23 cellular contexts compared by ENCODE assay signal in the genomic region with DNA sequence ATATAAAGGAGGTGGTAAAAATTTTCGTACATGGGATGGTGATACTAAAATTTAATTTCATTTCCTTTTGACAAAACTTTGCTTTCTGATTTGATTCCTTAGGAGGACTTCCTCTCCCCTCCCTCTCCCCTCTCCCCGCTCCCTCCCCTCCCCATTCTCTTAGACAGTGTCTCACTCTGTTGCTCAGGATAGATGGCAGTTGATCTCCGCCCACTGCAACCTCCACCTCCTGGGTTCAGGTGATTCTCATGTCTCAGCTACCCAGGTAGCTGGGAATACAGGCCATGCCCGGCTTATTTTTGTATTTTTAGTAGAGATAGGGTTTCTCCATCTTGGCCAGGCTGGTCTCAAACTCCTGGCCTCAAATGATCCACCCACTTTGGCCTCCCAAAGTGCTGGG. TPM values are rescaled to one million over a fixed set of nuclear protein-coding genes. Genes with fewer than 3 reads are reported as not detected.
A peak's percentile ranks its signal among the peaks of the same experiment; 100 is the strongest.
DNase-seq lines count a peak whose midpoint lies in the region; ATAC-seq and TF ChIP-seq lines count a peak whose summit lies in the region.
"Had no signal": no experiment of that assay in that cellular context is flagged by ENCODE, and none has a peak within 500 bp of the region (broad histone marks: within the 10 kb centered on the region; RNA-seq: fewer than 3 reads in every experiment).

No MANE protein-coding gene starts in this region.

- POLR2A ChIA-PET in WTC11 (lab: Charles Lee) = no interaction called here

- peaks cover 13% of the 10 kb centered on the region for H3K4me1 Mint-ChIP-seq in WTC11
- peaks cover 65% of the 10 kb centered on the region for H3K4me1 Mint-ChIP-seq in memory B cell
- peaks cover 56 to 94% of the 10 kb centered on the region in 2 donors for H3K4me1 Mint-ChIP-seq in stimulated activated naive B cell treated with anti-CD40 and anti-IgM and Interleukin-4, amounts not matched to agents 10 μg/mL and 1 μg/mL and 100 μg/mL, for 72 hours

- TF ChIP-seq CTCF in WTC11 (IDR thresholded peaks at IDR 0.05) = no peak
- no peak for TF ChIP-seq CTCF in foreskin keratinocyte (conservative IDR thresholded peaks at IDR 0.05)

- H3K4me3 Mint-ChIP-seq in WTC11 (no peak overlapping the region), memory B cell (no peak overlapping the region)
- H3K4me3 Mint-ChIP-seq in stimulated activated naive B cell treated with anti-CD40 and anti-IgM and Interleukin-4, amounts not matched to agents 10 μg/mL and 1 μg/mL and 100 μg/mL, for 72 hours = no peak overlapping the region
- H3K4me3 Mint-ChIP-seq: CD14-positive monocyte; CD4-positive, alpha-beta T cell; CD8-positive, alpha-beta memory T cell had no signal

- H3K27ac Mint-ChIP-seq in WTC11 (no peak overlapping the region), memory B cell (peak overlapping the region; percentile 82)
- H3K27ac Mint-ChIP-seq in stimulated activated naive B cell treated with anti-CD40 and anti-IgM and Interleukin-4, amounts not matched to agents 10 μg/mL and 1 μg/mL and 100 μg/mL, for 72 hours = peak overlapping the region; percentile 42
- H3K27ac Mint-ChIP-seq: CD4-positive, alpha-beta T cell had no signal

- peaks cover 7% of the 10 kb centered on the region for H3K4me1 ChIP-seq in foreskin keratinocyte
- H3K4me1 ChIP-seq: BE2C had no signal

- H3K27me3 Mint-ChIP-seq in WTC11 (ENCODE audit: low read depth) = no peaks in the 10 kb centered on the region
- no peaks in the 10 kb centered on the region for H3K27me3 Mint-ChIP-seq in memory B cell
- H3K27me3 Mint-ChIP-seq in stimulated activated naive B cell treated with anti-CD40 and anti-IgM and Interleukin-4, amounts not matched to agents 10 μg/mL and 1 μg/mL and 100 μg/mL, for 72 hours = no peaks in the 10 kb centered on the region
- H3K27me3 Mint-ChIP-seq: CD4-positive, alpha-beta T cell; CD8-positive, alpha-beta memory T cell had no signal

- ATAC-seq in WTC11 (no peak), memory B cell (ENCODE audit: low read depth) (no peak), foreskin keratinocyte (no peak)
- no peak for ATAC-seq in stimulated activated naive B cell treated with anti-CD40 and anti-IgM and Interleukin-4, amounts not matched to agents 10 μg/mL and 1 μg/mL and 100 μg/mL, for 72 hours (replicated peaks)
- ATAC-seq: A549, GM12878 had no signal

- H3K9me3 Mint-ChIP-seq in WTC11 (no peaks in the 10 kb centered on the region), memory B cell (no peaks in the 10 kb centered on the region)
- H3K9me3 Mint-ChIP-seq in stimulated activated naive B cell treated with anti-CD40 and anti-IgM and Interleukin-4, amounts not matched to agents 10 μg/mL and 1 μg/mL and 100 μg/mL, for 72 hours = no peaks in the 10 kb centered on the region
- H3K9me3 Mint-ChIP-seq: CD4-positive, alpha-beta T cell; CD8-positive, alpha-beta memory T cell had no signal

- no peak overlapping the region for H3K27ac ChIP-seq in foreskin keratinocyte
- H3K27ac ChIP-seq: A549; BLaER1 treated with 17β-estradiol and CSF1 and Interleukin-3, amounts not matched to agents 10 nM and 100 nM; GM23248 had no signal

- DNase-seq in NCI-H69 (lab: John Stamatoyannopoulos, UW) (peak; percentile 31), WTC11 (ENCODE audit: low spot score) (peak; percentile 13), memory B cell (ENCODE audit: low spot score in 2 of 2) (no peak), NCI-H187 (lab: John Stamatoyannopoulos, UW) (no peak), foreskin keratinocyte (no peak), NCI-H2081 (lab: John Stamatoyannopoulos, UW) (no peak)
- DNase-seq in stimulated activated naive B cell treated with anti-CD40 and anti-IgM and Interleukin-4, amounts not matched to agents 10 μg/mL and 1 μg/mL and 100 μg/mL, for 72 hours = no peak
- DNase-seq: 8988T; ACHN; AML-193; BE2C; CD4-positive, alpha-beta T cell; CD8-positive, alpha-beta memory T cell; DMS 273 treated with DMSO at 0.1 percent for 48 hours; DMS79; EL; GDM1; GM23248; H7 had no signal

- no peaks in the 10 kb centered on the region for H3K36me3 Mint-ChIP-seq in WTC11
- H3K36me3 Mint-ChIP-seq in memory B cell = peaks cover 9% of the 10 kb centered on the region
- H3K36me3 Mint-ChIP-seq in stimulated activated naive B cell treated with anti-CD40 and anti-IgM and Interleukin-4, amounts not matched to agents 10 μg/mL and 1 μg/mL and 100 μg/mL, for 72 hours = peaks cover 4 to 24% of the 10 kb centered on the region in 2 donors

- CTCF ChIA-PET in WTC11 (lab: Charles Lee) = interaction anchor here (0.9 kb wide), 1 partner anchor 144 kb away, joined by 3 read pairs; no protein-coding TSS in a partner anchor

- H3K27me3 ChIP-seq in foreskin keratinocyte = no peaks in the 10 kb centered on the region
- H3K27me3 ChIP-seq: BE2C; BLaER1 treated with 17β-estradiol and CSF1 and Interleukin-3, amounts not matched to agents 10 nM and 100 nM had no signal

TF ChIP-seq in WTC11, 78 proteins besides CTCF, POLR2A, EP300 and RAD21 (continues in another document):
- no peak for TF ChIP-seq ZNF232 (CRISPR knock-in tag; IDR thresholded peaks at IDR 0.05)
- TF ChIP-seq NFATC4 (CRISPR knock-in tag; IDR thresholded peaks at IDR 0.05) = no peak
- TF ChIP-seq, protein P1, sequence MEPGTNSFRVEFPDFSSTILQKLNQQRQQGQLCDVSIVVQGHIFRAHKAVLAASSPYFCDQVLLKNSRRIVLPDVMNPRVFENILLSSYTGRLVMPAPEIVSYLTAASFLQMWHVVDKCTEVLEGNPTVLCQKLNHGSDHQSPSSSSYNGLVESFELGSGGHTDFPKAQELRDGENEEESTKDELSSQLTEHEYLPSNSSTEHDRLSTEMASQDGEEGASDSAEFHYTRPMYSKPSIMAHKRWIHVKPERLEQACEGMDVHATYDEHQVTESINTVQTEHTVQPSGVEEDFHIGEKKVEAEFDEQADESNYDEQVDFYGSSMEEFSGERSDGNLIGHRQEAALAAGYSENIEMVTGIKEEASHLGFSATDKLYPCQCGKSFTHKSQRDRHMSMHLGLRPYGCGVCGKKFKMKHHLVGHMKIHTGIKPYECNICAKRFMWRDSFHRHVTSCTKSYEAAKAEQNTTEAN (CRISPR knock-in tag; IDR thresholded peaks at IDR 0.05) = no peak
- TF ChIP-seq, protein P2, sequence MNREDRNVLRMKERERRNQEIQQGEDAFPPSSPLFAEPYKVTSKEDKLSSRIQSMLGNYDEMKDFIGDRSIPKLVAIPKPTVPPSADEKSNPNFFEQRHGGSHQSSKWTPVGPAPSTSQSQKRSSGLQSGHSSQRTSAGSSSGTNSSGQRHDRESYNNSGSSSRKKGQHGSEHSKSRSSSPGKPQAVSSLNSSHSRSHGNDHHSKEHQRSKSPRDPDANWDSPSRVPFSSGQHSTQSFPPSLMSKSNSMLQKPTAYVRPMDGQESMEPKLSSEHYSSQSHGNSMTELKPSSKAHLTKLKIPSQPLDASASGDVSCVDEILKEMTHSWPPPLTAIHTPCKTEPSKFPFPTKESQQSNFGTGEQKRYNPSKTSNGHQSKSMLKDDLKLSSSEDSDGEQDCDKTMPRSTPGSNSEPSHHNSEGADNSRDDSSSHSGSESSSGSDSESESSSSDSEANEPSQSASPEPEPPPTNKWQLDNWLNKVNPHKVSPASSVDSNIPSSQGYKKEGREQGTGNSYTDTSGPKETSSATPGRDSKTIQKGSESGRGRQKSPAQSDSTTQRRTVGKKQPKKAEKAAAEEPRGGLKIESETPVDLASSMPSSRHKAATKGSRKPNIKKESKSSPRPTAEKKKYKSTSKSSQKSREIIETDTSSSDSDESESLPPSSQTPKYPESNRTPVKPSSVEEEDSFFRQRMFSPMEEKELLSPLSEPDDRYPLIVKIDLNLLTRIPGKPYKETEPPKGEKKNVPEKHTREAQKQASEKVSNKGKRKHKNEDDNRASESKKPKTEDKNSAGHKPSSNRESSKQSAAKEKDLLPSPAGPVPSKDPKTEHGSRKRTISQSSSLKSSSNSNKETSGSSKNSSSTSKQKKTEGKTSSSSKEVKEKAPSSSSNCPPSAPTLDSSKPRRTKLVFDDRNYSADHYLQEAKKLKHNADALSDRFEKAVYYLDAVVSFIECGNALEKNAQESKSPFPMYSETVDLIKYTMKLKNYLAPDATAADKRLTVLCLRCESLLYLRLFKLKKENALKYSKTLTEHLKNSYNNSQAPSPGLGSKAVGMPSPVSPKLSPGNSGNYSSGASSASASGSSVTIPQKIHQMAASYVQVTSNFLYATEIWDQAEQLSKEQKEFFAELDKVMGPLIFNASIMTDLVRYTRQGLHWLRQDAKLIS (CRISPR knock-in tag; IDR thresholded peaks at IDR 0.05; ENCODE audit: borderline replicate concordance) = no peak
- no peak for TF ChIP-seq ATF1 (CRISPR knock-in tag; IDR thresholded peaks at IDR 0.05)
- TF ChIP-seq, protein P3, sequence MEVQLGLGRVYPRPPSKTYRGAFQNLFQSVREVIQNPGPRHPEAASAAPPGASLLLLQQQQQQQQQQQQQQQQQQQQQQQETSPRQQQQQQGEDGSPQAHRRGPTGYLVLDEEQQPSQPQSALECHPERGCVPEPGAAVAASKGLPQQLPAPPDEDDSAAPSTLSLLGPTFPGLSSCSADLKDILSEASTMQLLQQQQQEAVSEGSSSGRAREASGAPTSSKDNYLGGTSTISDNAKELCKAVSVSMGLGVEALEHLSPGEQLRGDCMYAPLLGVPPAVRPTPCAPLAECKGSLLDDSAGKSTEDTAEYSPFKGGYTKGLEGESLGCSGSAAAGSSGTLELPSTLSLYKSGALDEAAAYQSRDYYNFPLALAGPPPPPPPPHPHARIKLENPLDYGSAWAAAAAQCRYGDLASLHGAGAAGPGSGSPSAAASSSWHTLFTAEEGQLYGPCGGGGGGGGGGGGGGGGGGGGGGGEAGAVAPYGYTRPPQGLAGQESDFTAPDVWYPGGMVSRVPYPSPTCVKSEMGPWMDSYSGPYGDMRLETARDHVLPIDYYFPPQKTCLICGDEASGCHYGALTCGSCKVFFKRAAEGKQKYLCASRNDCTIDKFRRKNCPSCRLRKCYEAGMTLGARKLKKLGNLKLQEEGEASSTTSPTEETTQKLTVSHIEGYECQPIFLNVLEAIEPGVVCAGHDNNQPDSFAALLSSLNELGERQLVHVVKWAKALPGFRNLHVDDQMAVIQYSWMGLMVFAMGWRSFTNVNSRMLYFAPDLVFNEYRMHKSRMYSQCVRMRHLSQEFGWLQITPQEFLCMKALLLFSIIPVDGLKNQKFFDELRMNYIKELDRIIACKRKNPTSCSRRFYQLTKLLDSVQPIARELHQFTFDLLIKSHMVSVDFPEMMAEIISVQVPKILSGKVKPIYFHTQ (CRISPR knock-in tag; IDR thresholded peaks at IDR 0.05) = no peak
- TF ChIP-seq, protein P4, sequence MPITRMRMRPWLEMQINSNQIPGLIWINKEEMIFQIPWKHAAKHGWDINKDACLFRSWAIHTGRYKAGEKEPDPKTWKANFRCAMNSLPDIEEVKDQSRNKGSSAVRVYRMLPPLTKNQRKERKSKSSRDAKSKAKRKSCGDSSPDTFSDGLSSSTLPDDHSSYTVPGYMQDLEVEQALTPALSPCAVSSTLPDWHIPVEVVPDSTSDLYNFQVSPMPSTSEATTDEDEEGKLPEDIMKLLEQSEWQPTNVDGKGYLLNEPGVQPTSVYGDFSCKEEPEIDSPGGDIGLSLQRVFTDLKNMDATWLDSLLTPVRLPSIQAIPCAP (CRISPR knock-in tag; IDR thresholded peaks at IDR 0.05) = no peak
- no peak for TF ChIP-seq ZNF396 (CRISPR knock-in tag; IDR thresholded peaks at IDR 0.05; ENCODE audit: borderline replicate concordance)
- TF ChIP-seq ZNF671 (CRISPR knock-in tag; IDR thresholded peaks at IDR 0.05) = no peak
- TF ChIP-seq JUN (CRISPR knock-in tag; IDR thresholded peaks at IDR 0.05) = no peak

RNA-seq across cellular contexts. Expression of a gene that starts 15.9 kb away (rescaled TPM):
- 27.4 to 32.9 TPM (median 29.1 TPM) in 3 replicates for total RNA-seq in WTC11 (2021)
- 32.7 and 37.3 TPM in 2 replicates for total RNA-seq in foreskin keratinocyte
- 8.4 and 10.4 TPM in 2 replicates for polyA plus RNA-seq in foreskin keratinocyte

Comparison
In these comparisons a context has a peak if more than half of its experiments do, and no peak if none do; other contexts are left out.
1. DNase-seq: peak in NCI-H69 (single experiment) and WTC11 (single experiment); none in memory B cell (0 of 2), stimulated activated naive B cell treated with anti-CD40 and anti-IgM and Interleukin-4, amounts not matched to agents 10 μg/mL and 1 μg/mL and 100 μg/mL, for 72 hours (single experiment), NCI-H187 (0 of 2), foreskin keratinocyte (0 of 2) and NCI-H2081 (0 of 2).